ENCODE assay signal across 14 cellular contexts in genomic region chr15:61079529-61079928, GRCh38.
A peak's percentile ranks its signal among the peaks of the same experiment; 100 is the strongest.
DNase-seq lines count a peak whose midpoint lies in the region; ATAC-seq, FAIRE-seq and TF ChIP-seq lines count a peak whose summit lies in the region.
"Had no signal": no experiment of that assay in that cellular context is flagged by ENCODE, and none has a peak within 500 bp of the region (broad histone marks: within the 10 kb centered on the region; RNA-seq: fewer than 3 reads in every experiment).

No MANE protein-coding gene starts in this region.

- no peak overlapping the region for H3K27ac ChIP-seq in GM12878 (ENCODE audit: control insufficient read depth, insufficient read depth)
- peak overlapping the region; percentile 84 for H3K27ac ChIP-seq in psoas muscle
- H3K27ac ChIP-seq in effector memory CD4-positive, alpha-beta T cell (ENCODE audit: insufficient read depth, low read length, poor library complexity, severe bottlenecking), result no peak overlapping the region
- H3K27ac ChIP-seq: 22Rv1 had no signal

- no peak overlapping the region for H3K4me2 ChIP-seq in GM12878 (ENCODE audit: control insufficient read depth, insufficient read depth)

- TF ChIP-seq CTCF in GM12878 (IDR thresholded peaks at IDR 0.05 in 2 of 3, conservative IDR thresholded peaks at IDR 0.05 in 1 of 3; ENCODE audit: control insufficient read depth in 2 of 3, extremely low read depth in 1 of 3, insufficient read depth in 1 of 3, low read depth in 3 of 3, low read length in 3 of 3) (no peak), psoas muscle (IDR thresholded peaks at IDR 0.05) (no peak)

- TF ChIP-seq POLR2A in GM12878 (IDR thresholded peaks at IDR 0.05; ENCODE audit: low read depth, low read length), result no peak

- TF ChIP-seq EP300 in GM12878 (IDR thresholded peaks at IDR 0.05; ENCODE audit: borderline replicate concordance in 1 of 2, control insufficient read depth in 1 of 2, low read depth in 2 of 2, low read length in 2 of 2), result no peak

- SMC1A ChIA-PET in GM12878 (lab: Charles Lee; ENCODE audit: uncharacterized antibody, unreplicated experiment), result interaction anchor here (1.4 to 1.7 kb wide), 3 partner anchors 9 to 19 kb away, joined by 3 to 5 read pairs (median 3); no protein-coding TSS in a partner anchor

- no peak overlapping the region for H2AFZ ChIP-seq in GM12878 (ENCODE audit: control insufficient read depth, low read depth, low read length)

- TF ChIP-seq RAD21 in GM12878 (IDR thresholded peaks at IDR 0.05; ENCODE audit: insufficient read depth, low read depth, low read length), result no peak

- WGBS in GM12878 (ENCODE audit: insufficient coverage, insufficient replicate concordance, low lambda C conversion rate, missing lambda C conversion rate), result 8% methylated on average over 5 of the region's 5 CpGs
- WGBS in psoas muscle, 3 donors, result 79 to 93% (median 79%) methylated on average over 5 of the region's 5 CpGs

- RAD21 ChIA-PET in GM12878 (lab: Charles Lee; ENCODE audit: unreplicated experiment), result no interaction called here

- no peak overlapping the region for H3K9ac ChIP-seq in GM12878 (ENCODE audit: control insufficient read depth, insufficient read depth, low read length)

- H3K9me3 ChIP-seq in GM12878 (replicated peaks; ENCODE audit: control insufficient read depth, insufficient read depth, low read length) (no peaks in the 10 kb centered on the region), psoas muscle (no peaks in the 10 kb centered on the region)
- H3K9me3 ChIP-seq in effector memory CD4-positive, alpha-beta T cell (ENCODE audit: control insufficient read depth, low read length), result no peaks in the 10 kb centered on the region

- POLR2A ChIA-PET in GM12878 (lab: Charles Lee), result no interaction called here

- CTCF ChIA-PET in GM12878 (lab: Yijun Ruan, JAX), result no interaction called here

- no peaks in the 10 kb centered on the region for H4K20me1 ChIP-seq in GM12878 (ENCODE audit: control insufficient read depth, insufficient read depth)

- H3K4me3 ChIP-seq in GM12878, result no peak overlapping the region
- no peak overlapping the region for H3K4me3 ChIP-seq in psoas muscle
- no peak overlapping the region for H3K4me3 ChIP-seq in effector memory CD4-positive, alpha-beta T cell (ENCODE audit: insufficient read depth, low read depth, low read length, poor library complexity, severe bottlenecking)

- DNase-seq in NCI-H146 (lab: John Stamatoyannopoulos, UW) (peak; percentile 50), NCI-H146 treated with DMSO at 0.1 percent for 48 hours (lab: John Stamatoyannopoulos, UW; ENCODE audit: unreplicated experiment) (no peak), DMS53 (lab: John Stamatoyannopoulos, UW) (peak; percentile 70), GM12878 (ENCODE audit: low read depth, low spot score) (no peak), psoas muscle (no peak), T1000 (lab: John Stamatoyannopoulos, UW) (no peak)
- no peak for DNase-seq in effector memory CD4-positive, alpha-beta T cell
- DNase-seq: CD8-positive, alpha-beta memory T cell; DMS79; GOT3; H9 had no signal

- H3K36me3 ChIP-seq in GM12878 (ENCODE audit: control insufficient read depth in 2 of 2, insufficient read depth in 2 of 2, low read length in 1 of 2), result no peaks in the 10 kb centered on the region
- no peaks in the 10 kb centered on the region for H3K36me3 ChIP-seq in psoas muscle (ENCODE audit: insufficient read depth in 1 of 2, low read depth in 1 of 2)
- no peaks in the 10 kb centered on the region for H3K36me3 ChIP-seq in effector memory CD4-positive, alpha-beta T cell (ENCODE audit: control insufficient read depth, insufficient read depth, low read length)

- FAIRE-seq in GM12878 (lab: Jason Lieb, UNC), result no peak
- FAIRE-seq: GM12892 had no signal

- no peaks in the 10 kb centered on the region for H3K79me2 ChIP-seq in GM12878 (ENCODE audit: control insufficient read depth, insufficient read depth, low read length)

- in situ Hi-C loops in GM12878 (cut with MboI), result no loop called here

- no TSS peak for BruUV-seq in GM12878 (replicated peaks; lab: Mats Ljungman, UMichigan)

- ATAC-seq in GM12878, result no peak
- ATAC-seq in psoas muscle, result no peak
- no peak for ATAC-seq in HG03521 (IDR thresholded peaks at IDR 0.05; ENCODE audit: unreplicated experiment)

- intact Hi-C loops in GM12878 (cut with micrococcal nuclease; ENCODE audit: unreplicated experiment), result no loop called here
- intact Hi-C loops in psoas muscle (cut with DNase I), result no loop called here

- H3K4me1 ChIP-seq in GM12878 (ENCODE audit: control insufficient read depth, insufficient read depth, low read length), result no peaks in the 10 kb centered on the region
- peaks cover 44% of the 10 kb centered on the region for H3K4me1 ChIP-seq in psoas muscle
- H3K4me1 ChIP-seq in effector memory CD4-positive, alpha-beta T cell (ENCODE audit: control insufficient read depth, insufficient read depth, low read length, poor library complexity, severe bottlenecking), result no peaks in the 10 kb centered on the region

- H3K27me3 ChIP-seq in GM12878 (replicated peaks in 1 of 2; ENCODE audit: control insufficient read depth in 2 of 2, insufficient read depth in 2 of 2, low read length in 1 of 2), result peaks cover 0 to 4% of the 10 kb centered on the region in 2 experiments; a peak in 2 of 4 replicates
- no peaks in the 10 kb centered on the region for H3K27me3 ChIP-seq in psoas muscle (ENCODE audit: insufficient read depth in 3 of 3, low read length in 2 of 3)
- peaks cover 6% of the 10 kb centered on the region for H3K27me3 ChIP-seq in effector memory CD4-positive, alpha-beta T cell (replicated peaks; ENCODE audit: control insufficient read depth, insufficient read depth, low read length, poor library complexity, severe bottlenecking)

TF ChIP-seq in GM12878, 131 proteins besides CTCF, POLR2A, EP300 and RAD21:
- TF ChIP-seq PBX3 (IDR thresholded peaks at IDR 0.05; ENCODE audit: insufficient replicate concordance, low read depth, low read length) (no peak), RUNX3 (IDR thresholded peaks at IDR 0.05; ENCODE audit: low read length) (peak; percentile 25; the same call in 1 of the 2 replicates)

Comparison
In these comparisons a context has a peak if more than half of its experiments do, and no peak if none do; other contexts are left out.
1. DNase-seq: peak in NCI-H146 (single experiment) and DMS53 (single experiment); none in NCI-H146 treated with DMSO at 0.1 percent for 48 hours (single experiment), GM12878 (single experiment), psoas muscle (0 of 2), T1000 (single experiment) and effector memory CD4-positive, alpha-beta T cell (0 of 3).